Comparison of ENCODE assay signal across 16 cellular contexts in genomic region chr4:163271555-163272127, GRCh38.
"Had no signal": no experiment of that assay in that cellular context is flagged by ENCODE, and none has a peak within 500 bp of the region (broad histone marks: within the 10 kb centered on the region; RNA-seq: fewer than 3 reads in every experiment).

No MANE protein-coding gene starts in this region.

- H3K36me3 ChIP-seq: MG63, SJSA1 had no signal

- H3K27ac ChIP-seq: SJSA1, SK-N-MC had no signal

- H3K4me1 ChIP-seq: SJSA1 had no signal

- H3K4me3 ChIP-seq: MG63, SJSA1, SK-N-MC had no signal

- H3K9me3 ChIP-seq: MG63, SJSA1 had no signal

- DNase-seq: KBM-7, MG63, NCI-H1092 treated with DMSO at 0.1 percent for 48 hours, NCI-H1436, NCI-H187, NCI-H2029, NCI-H2081 treated with DMSO at 0.1 percent for 48 hours, NCI-H2227 treated with DMSO at 0.1 percent for 48 hours, NCI-H524, NCI-H526 treated with DMSO at 0.1 percent for 48 hours, NCI-H748 treated with DMSO at 0.1 percent for 48 hours, Right ventricle myocardium superior, RPMI8226, SIG-M5 had no signal
